In genomic region chr6:2469428-2469827, GRCh38 we compare ENCODE assay signal across 1 cellular context.
TF ChIP-seq lines count a peak whose summit lies in the region.

No MANE protein-coding gene starts in this region.

TF ChIP-seq in HepG2, 621 proteins besides CTCF, POLR2A, EP300 and RAD21:
- no peak for TF ChIP-seq RXRA (CRISPR knock-in tag; IDR thresholded peaks at IDR 0.05)
- TF ChIP-seq FOXP4 (CRISPR knock-in tag; IDR thresholded peaks at IDR 0.05) = no peak
- peak; percentile 69 for TF ChIP-seq MNT (IDR thresholded peaks at IDR 0.05)
- no peak for TF ChIP-seq SOX13 (IDR thresholded peaks at IDR 0.05)
- no peak for TF ChIP-seq SOX13 (CRISPR knock-in tag; conservative IDR thresholded peaks at IDR 0.05 in 1 of 2, IDR thresholded peaks at IDR 0.05 in 1 of 2)
- TF ChIP-seq ZNF678 (CRISPR knock-in tag; IDR thresholded peaks at IDR 0.05) = no peak
- no peak for TF ChIP-seq SETDB1 (CRISPR knock-in tag; IDR thresholded peaks at IDR 0.05; ENCODE audit: borderline replicate concordance)
